Comparison of ENCODE assay signal across 9 cellular contexts in genomic region chr11:130601141-130601540, GRCh38.
A peak's percentile ranks its signal among the peaks of the same experiment; 100 is the strongest.
DNase-seq lines count a peak whose midpoint lies in the region; ATAC-seq and TF ChIP-seq lines count a peak whose summit lies in the region.
"Had no signal": no experiment of that assay in that cellular context is flagged by ENCODE, and none has a peak within 500 bp of the region (broad histone marks: within the 10 kb centered on the region; RNA-seq: fewer than 3 reads in every experiment).

No MANE protein-coding gene starts in this region.

- H3K9me3 Mint-ChIP-seq in activated T-helper 17 cell treated with anti-CD3 and anti-CD28 coated beads, Interleukin-2, amount 50 U/mL, for 72 hours, result no peaks in the 10 kb centered on the region

- no peak overlapping the region for H3K4me3 ChIP-seq in stomach

- peaks cover 0 to 22% (median 10%) of the 10 kb centered on the region in 4 donors for H3K4me1 ChIP-seq in stomach

- no peaks in the 10 kb centered on the region for H3K36me3 Mint-ChIP-seq in activated T-helper 17 cell treated with anti-CD3 and anti-CD28 coated beads, Interleukin-2, amount 50 U/mL, for 72 hours (ENCODE audit: low read depth)

- peak; percentile 37 for DNase-seq in HCEC 1CT
- DNase-seq in brain pericyte (ENCODE audit: low read depth, low spot score), result peak; percentile 80
- peak; percentile 37 to 72 for DNase-seq in left colon
- DNase-seq in stomach, result peak; percentile 36
- DNase-seq in NCI-H2107 (lab: John Stamatoyannopoulos, UW), result no peak
- no peak for DNase-seq in COR-L47 (lab: John Stamatoyannopoulos, UW)
- DNase-seq: NCI-H524 treated with DMSO at 0.1 percent for 48 hours had no signal

- H3K27ac ChIP-seq in stomach, result peak overlapping the region in 3 of 5 donors; percentile 22 to 66 (median 56)

- no peak for TF ChIP-seq POLR2A in stomach (IDR thresholded peaks at IDR 0.05)

- H3K27me3 ChIP-seq in stomach, result no peaks in the 10 kb centered on the region

- H3K27me3 Mint-ChIP-seq in activated T-helper 17 cell treated with anti-CD3 and anti-CD28 coated beads, Interleukin-2, amount 50 U/mL, for 72 hours, result no peaks in the 10 kb centered on the region

- TF ChIP-seq CTCF in stomach (IDR thresholded peaks at IDR 0.05), result no peak

- H3K27ac Mint-ChIP-seq in activated T-helper 17 cell treated with anti-CD3 and anti-CD28 coated beads, Interleukin-2, amount 50 U/mL, for 72 hours, result no peak overlapping the region

- ATAC-seq in left colon (no peak), HG03280 (IDR thresholded peaks at IDR 0.05; ENCODE audit: unreplicated experiment) (no peak)
- ATAC-seq in activated T-helper 17 cell treated with anti-CD3 and anti-CD28 coated beads, Interleukin-2, amount 50 U/mL, for 72 hours (replicated peaks), result no peak

- H3K4me1 Mint-ChIP-seq in activated T-helper 17 cell treated with anti-CD3 and anti-CD28 coated beads, Interleukin-2, amount 50 U/mL, for 72 hours, result no peaks in the 10 kb centered on the region

- WGBS in stomach, 5 donors, result 44 to 79% (median 59%) methylated on average over 8 of the region's 8 CpGs

- intact Hi-C loops in left colon (cut with DNase I, micrococcal nuclease), result no loop called here
- intact Hi-C loops in stomach (cut with DNase I; ENCODE audit: low total_unique reads), result no loop called here

- TF ChIP-seq EP300 in stomach (IDR thresholded peaks at IDR 0.05), result peak; percentile 57

- H3K36me3 ChIP-seq in stomach, result no peaks in the 10 kb centered on the region

- H3K9me3 ChIP-seq in stomach, result no peaks in the 10 kb centered on the region

- H3K4me3 Mint-ChIP-seq in activated T-helper 17 cell treated with anti-CD3 and anti-CD28 coated beads, Interleukin-2, amount 50 U/mL, for 72 hours, result no peak overlapping the region

Comparison
In these comparisons a context has a peak if more than half of its experiments do, and no peak if none do; other contexts are left out.
1. DNase-seq: peak in HCEC 1CT (single experiment), brain pericyte (single experiment), left colon (2 of 2) and stomach (single experiment); none in NCI-H2107 (single experiment) and COR-L47 (single experiment).